1 cellular context compared by ENCODE assay signal in the genomic region with DNA sequence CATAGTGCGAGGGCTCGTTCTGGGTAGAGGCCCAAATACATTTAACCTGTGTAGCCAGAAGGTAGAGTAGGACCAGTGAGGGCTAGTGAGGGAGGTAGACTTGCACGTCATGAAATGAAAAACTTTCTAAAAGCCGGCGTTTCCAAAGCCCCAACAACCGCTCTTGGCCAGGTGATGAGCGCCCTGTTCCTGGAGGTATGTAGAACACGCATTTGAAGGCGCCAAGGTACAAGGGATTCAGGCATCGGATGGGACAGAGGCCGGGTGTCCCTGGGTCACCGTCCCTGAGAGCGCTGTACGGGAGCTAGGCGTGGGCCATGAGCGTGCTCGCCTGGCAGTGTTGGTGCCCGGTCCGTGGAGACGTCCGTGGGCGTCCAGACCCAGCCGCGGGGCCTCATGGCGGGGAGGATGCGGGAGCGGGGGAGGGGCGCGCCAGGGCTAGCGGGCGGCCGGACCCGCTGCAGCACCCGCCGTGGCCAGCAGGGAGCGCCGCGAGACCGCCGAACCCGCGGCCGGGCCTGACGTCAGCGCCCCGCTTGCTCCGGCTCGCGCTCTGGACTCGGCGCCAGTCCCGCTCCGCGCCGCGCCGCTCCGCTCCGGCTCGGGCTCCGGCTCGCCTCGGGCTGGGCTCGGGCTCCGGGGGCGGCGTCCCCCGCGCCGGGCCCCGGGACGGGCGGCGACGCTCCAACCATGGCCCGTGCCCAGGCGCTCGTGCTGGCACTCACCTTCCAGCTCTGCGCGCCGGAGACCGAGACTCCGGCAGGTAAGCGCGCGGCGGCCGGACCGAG.
TF ChIP-seq lines count a peak whose summit lies in the region.

A gene (plus strand): TSS at position 568 of the 788 bp plus-strand sequence. CDS start 123 bp downstream, at position 691.

TF ChIP-seq in HepG2, 621 proteins besides CTCF, POLR2A, EP300 and RAD21 (continued from another document and continues in another):
- TF ChIP-seq, protein P1, sequence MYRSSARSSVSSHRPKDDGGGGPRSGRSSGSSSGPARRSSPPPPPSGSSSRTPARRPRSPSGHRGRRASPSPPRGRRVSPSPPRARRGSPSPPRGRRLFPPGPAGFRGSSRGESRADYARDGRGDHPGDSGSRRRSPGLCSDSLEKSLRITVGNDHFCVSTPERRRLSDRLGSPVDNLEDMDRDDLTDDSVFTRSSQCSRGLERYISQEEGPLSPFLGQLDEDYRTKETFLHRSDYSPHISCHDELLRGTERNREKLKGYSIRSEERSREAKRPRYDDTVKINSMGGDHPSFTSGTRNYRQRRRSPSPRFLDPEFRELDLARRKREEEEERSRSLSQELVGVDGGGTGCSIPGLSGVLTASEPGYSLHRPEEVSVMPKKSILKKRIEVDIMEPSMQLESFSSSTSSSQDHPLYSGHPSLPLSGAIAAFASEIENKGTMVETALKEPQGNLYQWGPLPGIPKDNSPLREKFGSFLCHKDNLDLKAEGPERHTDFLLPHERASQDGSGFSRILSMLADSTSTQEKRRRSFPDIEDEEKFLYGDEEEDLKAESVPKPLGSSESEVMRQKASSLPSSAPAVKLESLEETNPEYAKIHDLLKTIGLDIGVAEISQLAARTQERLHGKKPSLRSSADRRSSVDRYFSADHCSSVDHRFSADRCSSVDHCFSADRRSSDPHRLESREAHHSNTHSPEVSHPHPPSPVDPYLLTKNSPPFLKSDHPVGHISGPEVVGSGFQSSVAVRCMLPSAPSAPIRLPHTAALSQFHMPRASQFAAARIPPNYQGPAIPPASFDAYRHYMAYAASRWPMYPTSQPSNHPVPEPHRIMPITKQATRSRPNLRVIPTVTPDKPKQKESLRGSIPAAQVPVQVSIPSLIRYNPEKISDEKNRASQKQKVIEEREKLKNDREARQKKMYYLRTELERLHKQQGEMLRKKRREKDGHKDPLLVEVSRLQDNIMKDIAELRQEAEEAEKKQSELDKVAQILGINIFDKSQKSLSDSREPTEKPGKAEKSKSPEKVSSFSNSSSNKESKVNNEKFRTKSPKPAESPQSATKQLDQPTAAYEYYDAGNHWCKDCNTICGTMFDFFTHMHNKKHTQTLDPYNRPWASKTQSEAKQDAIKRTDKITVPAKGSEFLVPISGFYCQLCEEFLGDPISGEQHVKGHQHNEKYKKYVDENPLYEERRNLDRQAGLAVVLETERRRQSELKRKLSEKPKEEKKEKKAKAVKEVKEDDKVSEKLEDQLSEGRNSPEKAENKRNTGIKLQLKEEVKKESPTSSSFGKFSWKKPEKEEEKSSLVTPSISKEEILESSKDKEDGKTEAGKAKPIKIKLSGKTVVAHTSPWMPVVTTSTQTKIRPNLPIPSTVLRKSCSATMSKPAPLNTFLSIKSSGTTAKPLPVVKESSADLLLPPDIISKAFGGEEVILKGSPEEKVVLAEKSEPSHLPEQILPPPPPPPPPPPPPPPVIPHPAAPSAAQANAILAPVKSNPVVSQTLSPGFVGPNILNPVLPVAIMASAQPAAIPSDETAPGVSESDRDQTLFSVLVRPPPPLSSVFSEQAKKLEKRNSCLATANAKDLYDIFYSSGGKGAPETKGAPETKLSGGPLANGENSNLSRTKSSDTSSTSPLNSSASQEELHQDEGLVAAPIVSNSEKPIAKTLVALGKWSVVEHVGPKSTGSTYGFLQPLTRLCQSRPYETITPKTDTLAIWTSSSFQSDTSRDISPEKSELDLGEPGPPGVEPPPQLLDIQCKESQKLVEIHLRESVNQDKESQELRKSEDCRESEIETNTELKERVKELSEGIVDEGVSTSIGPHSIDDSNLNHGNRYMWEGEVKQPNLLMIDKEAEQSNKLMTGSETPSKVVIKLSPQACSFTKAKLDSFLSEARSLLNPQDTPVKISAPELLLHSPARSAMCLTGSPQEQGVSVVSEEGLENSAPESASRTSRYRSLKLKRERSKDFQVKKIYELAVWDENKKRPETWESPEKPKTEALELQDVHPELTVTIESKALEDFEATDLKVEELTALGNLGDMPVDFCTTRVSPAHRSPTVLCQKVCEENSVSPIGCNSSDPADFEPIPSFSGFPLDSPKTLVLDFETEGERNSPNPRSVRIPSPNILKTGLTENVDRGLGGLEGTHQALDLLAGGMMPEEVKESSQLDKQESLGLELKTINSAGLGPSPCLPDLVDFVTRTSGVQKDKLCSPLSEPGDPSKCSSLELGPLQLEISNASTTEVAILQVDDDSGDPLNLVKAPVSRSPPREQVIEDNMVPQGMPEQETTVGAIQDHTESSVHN (CRISPR knock-in tag; IDR thresholded peaks at IDR 0.05): no peak
- TF ChIP-seq, protein P2, sequence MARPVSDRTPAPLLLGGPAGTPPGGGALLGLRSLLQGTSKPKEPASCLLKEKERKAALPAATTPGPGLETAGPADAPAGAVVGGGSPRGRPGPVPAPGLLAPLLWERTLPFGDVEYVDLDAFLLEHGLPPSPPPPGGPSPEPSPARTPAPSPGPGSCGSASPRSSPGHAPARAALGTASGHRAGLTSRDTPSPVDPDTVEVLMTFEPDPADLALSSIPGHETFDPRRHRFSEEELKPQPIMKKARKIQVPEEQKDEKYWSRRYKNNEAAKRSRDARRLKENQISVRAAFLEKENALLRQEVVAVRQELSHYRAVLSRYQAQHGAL (CRISPR knock-in tag; IDR thresholded peaks at IDR 0.05; ENCODE audit: not compliant biosample characterization): no peak
- no peak for TF ChIP-seq REL (CRISPR knock-in tag; conservative IDR thresholded peaks at IDR 0.05)
- no peak for TF ChIP-seq SMARCE1 (IDR thresholded peaks at IDR 0.05; ENCODE audit: borderline replicate concordance)
- TF ChIP-seq, protein P3, sequence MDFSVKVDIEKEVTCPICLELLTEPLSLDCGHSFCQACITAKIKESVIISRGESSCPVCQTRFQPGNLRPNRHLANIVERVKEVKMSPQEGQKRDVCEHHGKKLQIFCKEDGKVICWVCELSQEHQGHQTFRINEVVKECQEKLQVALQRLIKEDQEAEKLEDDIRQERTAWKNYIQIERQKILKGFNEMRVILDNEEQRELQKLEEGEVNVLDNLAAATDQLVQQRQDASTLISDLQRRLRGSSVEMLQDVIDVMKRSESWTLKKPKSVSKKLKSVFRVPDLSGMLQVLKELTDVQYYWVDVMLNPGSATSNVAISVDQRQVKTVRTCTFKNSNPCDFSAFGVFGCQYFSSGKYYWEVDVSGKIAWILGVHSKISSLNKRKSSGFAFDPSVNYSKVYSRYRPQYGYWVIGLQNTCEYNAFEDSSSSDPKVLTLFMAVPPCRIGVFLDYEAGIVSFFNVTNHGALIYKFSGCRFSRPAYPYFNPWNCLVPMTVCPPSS (IDR thresholded peaks at IDR 0.05): no peak
- no peak for TF ChIP-seq MXD4 (CRISPR knock-in tag; IDR thresholded peaks at IDR 0.05)
- no peak for TF ChIP-seq ZNF83 (CRISPR knock-in tag; IDR thresholded peaks at IDR 0.05; ENCODE audit: borderline replicate concordance)
- no peak for TF ChIP-seq MAFF (IDR thresholded peaks at IDR 0.05; ENCODE audit: low read depth, low read length)
- TF ChIP-seq, protein P4, sequence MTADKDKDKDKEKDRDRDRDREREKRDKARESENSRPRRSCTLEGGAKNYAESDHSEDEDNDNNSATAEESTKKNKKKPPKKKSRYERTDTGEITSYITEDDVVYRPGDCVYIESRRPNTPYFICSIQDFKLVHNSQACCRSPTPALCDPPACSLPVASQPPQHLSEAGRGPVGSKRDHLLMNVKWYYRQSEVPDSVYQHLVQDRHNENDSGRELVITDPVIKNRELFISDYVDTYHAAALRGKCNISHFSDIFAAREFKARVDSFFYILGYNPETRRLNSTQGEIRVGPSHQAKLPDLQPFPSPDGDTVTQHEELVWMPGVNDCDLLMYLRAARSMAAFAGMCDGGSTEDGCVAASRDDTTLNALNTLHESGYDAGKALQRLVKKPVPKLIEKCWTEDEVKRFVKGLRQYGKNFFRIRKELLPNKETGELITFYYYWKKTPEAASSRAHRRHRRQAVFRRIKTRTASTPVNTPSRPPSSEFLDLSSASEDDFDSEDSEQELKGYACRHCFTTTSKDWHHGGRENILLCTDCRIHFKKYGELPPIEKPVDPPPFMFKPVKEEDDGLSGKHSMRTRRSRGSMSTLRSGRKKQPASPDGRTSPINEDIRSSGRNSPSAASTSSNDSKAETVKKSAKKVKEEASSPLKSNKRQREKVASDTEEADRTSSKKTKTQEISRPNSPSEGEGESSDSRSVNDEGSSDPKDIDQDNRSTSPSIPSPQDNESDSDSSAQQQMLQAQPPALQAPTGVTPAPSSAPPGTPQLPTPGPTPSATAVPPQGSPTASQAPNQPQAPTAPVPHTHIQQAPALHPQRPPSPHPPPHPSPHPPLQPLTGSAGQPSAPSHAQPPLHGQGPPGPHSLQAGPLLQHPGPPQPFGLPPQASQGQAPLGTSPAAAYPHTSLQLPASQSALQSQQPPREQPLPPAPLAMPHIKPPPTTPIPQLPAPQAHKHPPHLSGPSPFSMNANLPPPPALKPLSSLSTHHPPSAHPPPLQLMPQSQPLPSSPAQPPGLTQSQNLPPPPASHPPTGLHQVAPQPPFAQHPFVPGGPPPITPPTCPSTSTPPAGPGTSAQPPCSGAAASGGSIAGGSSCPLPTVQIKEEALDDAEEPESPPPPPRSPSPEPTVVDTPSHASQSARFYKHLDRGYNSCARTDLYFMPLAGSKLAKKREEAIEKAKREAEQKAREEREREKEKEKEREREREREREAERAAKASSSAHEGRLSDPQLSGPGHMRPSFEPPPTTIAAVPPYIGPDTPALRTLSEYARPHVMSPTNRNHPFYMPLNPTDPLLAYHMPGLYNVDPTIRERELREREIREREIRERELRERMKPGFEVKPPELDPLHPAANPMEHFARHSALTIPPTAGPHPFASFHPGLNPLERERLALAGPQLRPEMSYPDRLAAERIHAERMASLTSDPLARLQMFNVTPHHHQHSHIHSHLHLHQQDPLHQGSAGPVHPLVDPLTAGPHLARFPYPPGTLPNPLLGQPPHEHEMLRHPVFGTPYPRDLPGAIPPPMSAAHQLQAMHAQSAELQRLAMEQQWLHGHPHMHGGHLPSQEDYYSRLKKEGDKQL (CRISPR knock-in tag; IDR thresholded peaks at IDR 0.05; ENCODE audit: low read depth): no peak
- no peak for TF ChIP-seq ZMYM4 (CRISPR knock-in tag; IDR thresholded peaks at IDR 0.05)
- TF ChIP-seq ZNF329 (CRISPR knock-in tag; IDR thresholded peaks at IDR 0.05; ENCODE audit: low read depth): peak; percentile 70; the same call in 1 of the 2 replicates
- no peak for TF ChIP-seq ZNF260 (CRISPR knock-in tag; IDR thresholded peaks at IDR 0.05; ENCODE audit: borderline replicate concordance, low read depth)
- TF ChIP-seq, protein P5, sequence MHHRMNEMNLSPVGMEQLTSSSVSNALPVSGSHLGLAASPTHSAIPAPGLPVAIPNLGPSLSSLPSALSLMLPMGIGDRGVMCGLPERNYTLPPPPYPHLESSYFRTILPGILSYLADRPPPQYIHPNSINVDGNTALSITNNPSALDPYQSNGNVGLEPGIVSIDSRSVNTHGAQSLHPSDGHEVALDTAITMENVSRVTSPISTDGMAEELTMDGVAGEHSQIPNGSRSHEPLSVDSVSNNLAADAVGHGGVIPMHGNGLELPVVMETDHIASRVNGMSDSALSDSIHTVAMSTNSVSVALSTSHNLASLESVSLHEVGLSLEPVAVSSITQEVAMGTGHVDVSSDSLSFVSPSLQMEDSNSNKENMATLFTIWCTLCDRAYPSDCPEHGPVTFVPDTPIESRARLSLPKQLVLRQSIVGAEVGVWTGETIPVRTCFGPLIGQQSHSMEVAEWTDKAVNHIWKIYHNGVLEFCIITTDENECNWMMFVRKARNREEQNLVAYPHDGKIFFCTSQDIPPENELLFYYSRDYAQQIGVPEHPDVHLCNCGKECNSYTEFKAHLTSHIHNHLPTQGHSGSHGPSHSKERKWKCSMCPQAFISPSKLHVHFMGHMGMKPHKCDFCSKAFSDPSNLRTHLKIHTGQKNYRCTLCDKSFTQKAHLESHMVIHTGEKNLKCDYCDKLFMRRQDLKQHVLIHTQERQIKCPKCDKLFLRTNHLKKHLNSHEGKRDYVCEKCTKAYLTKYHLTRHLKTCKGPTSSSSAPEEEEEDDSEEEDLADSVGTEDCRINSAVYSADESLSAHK (CRISPR knock-in tag; IDR thresholded peaks at IDR 0.05; ENCODE audit: borderline replicate concordance): no peak
- TF ChIP-seq CEBPB (IDR thresholded peaks at IDR 0.05; ENCODE audit: borderline replicate concordance, low read depth, low read length): no peak
- TF ChIP-seq SATB2 (CRISPR knock-in tag; IDR thresholded peaks at IDR 0.05): no peak
- TF ChIP-seq IRF2 (CRISPR knock-in tag; IDR thresholded peaks at IDR 0.05): no peak
- TF ChIP-seq ZNF792 (CRISPR knock-in tag; IDR thresholded peaks at IDR 0.05): no peak
- TF ChIP-seq ZFP36 (IDR thresholded peaks at IDR 0.05; ENCODE audit: borderline replicate concordance, low read depth, low read length, partially characterized antibody): no peak
- TF ChIP-seq, protein P6, sequence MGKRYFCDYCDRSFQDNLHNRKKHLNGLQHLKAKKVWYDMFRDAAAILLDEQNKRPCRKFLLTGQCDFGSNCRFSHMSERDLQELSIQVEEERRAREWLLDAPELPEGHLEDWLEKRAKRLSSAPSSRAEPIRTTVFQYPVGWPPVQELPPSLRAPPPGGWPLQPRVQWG (CRISPR knock-in tag; IDR thresholded peaks at IDR 0.05; ENCODE audit: borderline replicate concordance, low read depth): no peak
- TF ChIP-seq RBM22 (optimal IDR thresholded peaks at IDR 0.05; ENCODE audit: low read length): no peak
- TF ChIP-seq PRMT3 (CRISPR knock-in tag; IDR thresholded peaks at IDR 0.05; ENCODE audit: borderline replicate concordance, low read depth): no peak
- TF ChIP-seq, protein P7, sequence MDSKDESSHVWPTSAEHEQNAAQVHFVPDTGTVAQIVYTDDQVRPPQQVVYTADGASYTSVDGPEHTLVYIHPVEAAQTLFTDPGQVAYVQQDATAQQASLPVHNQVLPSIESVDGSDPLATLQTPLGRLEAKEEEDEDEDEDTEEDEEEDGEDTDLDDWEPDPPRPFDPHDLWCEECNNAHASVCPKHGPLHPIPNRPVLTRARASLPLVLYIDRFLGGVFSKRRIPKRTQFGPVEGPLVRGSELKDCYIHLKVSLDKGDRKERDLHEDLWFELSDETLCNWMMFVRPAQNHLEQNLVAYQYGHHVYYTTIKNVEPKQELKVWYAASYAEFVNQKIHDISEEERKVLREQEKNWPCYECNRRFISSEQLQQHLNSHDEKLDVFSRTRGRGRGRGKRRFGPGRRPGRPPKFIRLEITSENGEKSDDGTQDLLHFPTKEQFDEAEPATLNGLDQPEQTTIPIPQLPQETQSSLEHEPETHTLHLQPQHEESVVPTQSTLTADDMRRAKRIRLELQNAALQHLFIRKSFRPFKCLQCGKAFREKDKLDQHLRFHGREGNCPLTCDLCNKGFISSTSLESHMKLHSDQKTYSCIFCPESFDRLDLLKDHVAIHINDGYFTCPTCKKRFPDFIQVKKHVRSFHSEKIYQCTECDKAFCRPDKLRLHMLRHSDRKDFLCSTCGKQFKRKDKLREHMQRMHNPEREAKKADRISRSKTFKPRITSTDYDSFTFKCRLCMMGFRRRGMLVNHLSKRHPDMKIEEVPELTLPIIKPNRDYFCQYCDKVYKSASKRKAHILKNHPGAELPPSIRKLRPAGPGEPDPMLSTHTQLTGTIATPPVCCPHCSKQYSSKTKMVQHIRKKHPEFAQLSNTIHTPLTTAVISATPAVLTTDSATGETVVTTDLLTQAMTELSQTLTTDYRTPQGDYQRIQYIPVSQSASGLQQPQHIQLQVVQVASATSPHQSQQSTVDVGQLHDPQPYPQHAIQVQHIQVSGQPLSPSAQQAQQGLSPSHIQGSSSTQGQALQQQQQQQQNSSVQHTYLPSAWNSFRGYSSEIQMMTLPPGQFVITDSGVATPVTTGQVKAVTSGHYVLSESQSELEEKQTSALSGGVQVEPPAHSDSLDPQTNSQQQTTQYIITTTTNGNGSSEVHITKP (CRISPR knock-in tag; IDR thresholded peaks at IDR 0.05; ENCODE audit: low read depth): no peak
- TF ChIP-seq AGO2 (optimal IDR thresholded peaks at IDR 0.05; ENCODE audit: low read depth, low read length): no peak
- TF ChIP-seq, protein P8, sequence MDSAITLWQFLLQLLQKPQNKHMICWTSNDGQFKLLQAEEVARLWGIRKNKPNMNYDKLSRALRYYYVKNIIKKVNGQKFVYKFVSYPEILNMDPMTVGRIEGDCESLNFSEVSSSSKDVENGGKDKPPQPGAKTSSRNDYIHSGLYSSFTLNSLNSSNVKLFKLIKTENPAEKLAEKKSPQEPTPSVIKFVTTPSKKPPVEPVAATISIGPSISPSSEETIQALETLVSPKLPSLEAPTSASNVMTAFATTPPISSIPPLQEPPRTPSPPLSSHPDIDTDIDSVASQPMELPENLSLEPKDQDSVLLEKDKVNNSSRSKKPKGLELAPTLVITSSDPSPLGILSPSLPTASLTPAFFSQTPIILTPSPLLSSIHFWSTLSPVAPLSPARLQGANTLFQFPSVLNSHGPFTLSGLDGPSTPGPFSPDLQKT (CRISPR knock-in tag; IDR thresholded peaks at IDR 0.05; ENCODE audit: borderline replicate concordance): no peak
- TF ChIP-seq ZNF543 (CRISPR knock-in tag; IDR thresholded peaks at IDR 0.05): no peak
